ENCODE assay signal across 23 cellular contexts in genomic region chr14:29064305-29064704, GRCh38.
DNase-seq lines count a peak whose midpoint lies in the region; TF ChIP-seq lines count a peak whose summit lies in the region.
"Had no signal": no experiment of that assay in that cellular context is flagged by ENCODE, and none has a peak within 500 bp of the region (broad histone marks: within the 10 kb centered on the region; RNA-seq: fewer than 3 reads in every experiment).

No MANE protein-coding gene starts in this region.

- no peaks in the 10 kb centered on the region for H3K27me3 Mint-ChIP-seq in osteocyte (ENCODE audit: unreplicated experiment)
- H3K27me3 Mint-ChIP-seq: CD4-positive, alpha-beta memory T cell; CD4-positive, CD25-positive, alpha-beta regulatory T cell; CD8-positive, alpha-beta memory T cell had no signal

- H3K36me3 Mint-ChIP-seq in osteocyte (ENCODE audit: unreplicated experiment) = no peaks in the 10 kb centered on the region
- H3K36me3 Mint-ChIP-seq: CD14-positive monocyte; CD4-positive, alpha-beta memory T cell; CD4-positive, CD25-positive, alpha-beta regulatory T cell; CD8-positive, alpha-beta memory T cell had no signal

- no peaks in the 10 kb centered on the region for H3K79me2 ChIP-seq in hepatocyte

- H3K9me2 ChIP-seq in hepatocyte (replicated peaks; ENCODE audit: insufficient read depth) = no peaks in the 10 kb centered on the region

- H3K27ac Mint-ChIP-seq in osteocyte (ENCODE audit: unreplicated experiment) = no peak overlapping the region
- H3K27ac Mint-ChIP-seq: CD14-positive monocyte; CD4-positive, alpha-beta memory T cell; CD4-positive, CD25-positive, alpha-beta regulatory T cell; CD8-positive, alpha-beta memory T cell had no signal

- peaks cover 5% of the 10 kb centered on the region for H3K4me1 ChIP-seq in hepatocyte (ENCODE audit: insufficient read depth)
- H3K4me1 ChIP-seq: BE2C, BLaER1 had no signal

- no peaks in the 10 kb centered on the region for H3K36me3 ChIP-seq in hepatocyte (replicated peaks; ENCODE audit: insufficient read depth, low read depth)
- H3K36me3 ChIP-seq: BE2C, BLaER1 had no signal

- H2AFZ ChIP-seq in hepatocyte = no peak overlapping the region

- no peaks in the 10 kb centered on the region for H3K27me3 ChIP-seq in hepatocyte
- H3K27me3 ChIP-seq: BE2C, BLaER1 had no signal

- H3K9me3 ChIP-seq in hepatocyte (ENCODE audit: low read depth) = no peaks in the 10 kb centered on the region
- H3K9me3 ChIP-seq: BE2C, BLaER1 had no signal

- H3K4me1 Mint-ChIP-seq in osteocyte (ENCODE audit: unreplicated experiment) = no peaks in the 10 kb centered on the region
- H3K4me1 Mint-ChIP-seq: CD14-positive monocyte; CD4-positive, alpha-beta memory T cell; CD4-positive, CD25-positive, alpha-beta regulatory T cell; CD8-positive, alpha-beta memory T cell had no signal

- WGBS in hepatocyte (ENCODE audit: low lambda C conversion rate, missing lambda C conversion rate) = 53% methylated on average over 2 of the region's 2 CpGs

- no peak overlapping the region for H3K4me3 ChIP-seq in hepatocyte
- H3K4me3 ChIP-seq: BLaER1, GM12878 had no signal

- TF ChIP-seq CTCF in hepatocyte (IDR thresholded peaks at IDR 0.05; ENCODE audit: poor library complexity) (no peak), osteocyte (IDR thresholded peaks at IDR 0.05) (no peak)

- H3K4me2 ChIP-seq in hepatocyte = no peak overlapping the region
- H3K4me2 ChIP-seq: BLaER1 had no signal

- H3K4me3 Mint-ChIP-seq in osteocyte (ENCODE audit: unreplicated experiment) = no peak overlapping the region
- H3K4me3 Mint-ChIP-seq: CD14-positive monocyte; CD4-positive, alpha-beta memory T cell; CD4-positive, CD25-positive, alpha-beta regulatory T cell; CD8-positive, alpha-beta memory T cell had no signal

- DNase-seq in NCI-H82 (lab: John Stamatoyannopoulos, UW) = peak; percentile 25
- DNase-seq in NCI-H82 treated with DMSO at 0.1 percent for 48 hours (lab: John Stamatoyannopoulos, UW; ENCODE audit: unreplicated experiment) = no peak
- peak; percentile 41 for DNase-seq in NCI-H69 (lab: John Stamatoyannopoulos, UW)
- peak; percentile 39 for DNase-seq in hepatocyte (ENCODE audit: low spot score)
- DNase-seq in osteocyte (ENCODE audit: extremely low spot score, unreplicated experiment) = no peak
- DNase-seq: 8988T; ACHN; BE2C; C1 segment of cervical spinal cord; CD4-positive, alpha-beta memory T cell; CD4-positive, CD25-positive, alpha-beta regulatory T cell; CD8-positive, alpha-beta memory T cell; COR-L47; DMS 273 treated with DMSO at 0.1 percent for 48 hours; DMS153; DMS53; DMS79; DND-41; EL; GDM1 had no signal

- no peak overlapping the region for H3K27ac ChIP-seq in hepatocyte
- H3K27ac ChIP-seq: BLaER1 had no signal

- H3K9me3 Mint-ChIP-seq in osteocyte (ENCODE audit: unreplicated experiment) = peaks cover 24% of the 10 kb centered on the region

- no peaks in the 10 kb centered on the region for H4K20me1 ChIP-seq in hepatocyte (ENCODE audit: insufficient read depth, poor library complexity, severe bottlenecking)
- H4K20me1 ChIP-seq: BLaER1 had no signal

Comparison
In these comparisons a context has a peak if more than half of its experiments do, and no peak if none do; other contexts are left out.
1. DNase-seq: peak in NCI-H82 (single experiment), NCI-H69 (single experiment) and hepatocyte (single experiment); none in NCI-H82 treated with DMSO at 0.1 percent for 48 hours (single experiment) and osteocyte (single experiment).